9 cellular contexts compared by ENCODE assay signal in genomic region chr16:57013902-57014301, GRCh38. TPM values are rescaled to one million over a fixed set of nuclear protein-coding genes. Genes with fewer than 3 reads are reported as not detected.
A peak's percentile ranks its signal among the peaks of the same experiment; 100 is the strongest.
DNase-seq lines count a peak whose midpoint lies in the region; ATAC-seq and TF ChIP-seq lines count a peak whose summit lies in the region.
"Had no signal": no experiment of that assay in that cellular context is flagged by ENCODE, and none has a peak within 500 bp of the region (broad histone marks: within the 10 kb centered on the region; RNA-seq: fewer than 3 reads in every experiment).

No MANE protein-coding gene starts in this region.

- ATAC-seq in activated T-helper 17 cell treated with anti-CD3 and anti-CD28 coated beads, Interleukin-2, amount 50 U/mL, for 72 hours (replicated peaks): no peak
- no peak for ATAC-seq in lung (ENCODE audit: insufficient read depth, low FRiP score)

- intact Hi-C loops in CD14-positive monocyte (cut with micrococcal nuclease): no loop called here

- H3K27me3 Mint-ChIP-seq in CD14-positive monocyte (ENCODE audit: low read depth in 3 of 3): no peaks in the 10 kb centered on the region
- no peaks in the 10 kb centered on the region for H3K27me3 Mint-ChIP-seq in activated T-helper 17 cell treated with anti-CD3 and anti-CD28 coated beads, Interleukin-2, amount 50 U/mL, for 72 hours

- H3K4me1 ChIP-seq in lung (ENCODE audit: control insufficient read depth in 2 of 2, insufficient read depth in 2 of 2, low read length in 2 of 2): peaks cover 0 to 2% of the 10 kb centered on the region in 2 donors

- TF ChIP-seq CTCF in CD14-positive monocyte (IDR thresholded peaks at IDR 0.05): no peak
- TF ChIP-seq CTCF in GM12865 (IDR thresholded peaks at IDR 0.05; ENCODE audit: insufficient read depth, low read depth, low read length, missing control alignments): no peak
- no peak for TF ChIP-seq CTCF in lung (IDR thresholded peaks at IDR 0.05; ENCODE audit: control extremely low read depth, extremely low read depth)

- WGBS in lung, 2 donors: 58 to 79% methylated on average over 2 of the region's 2 CpGs

- H3K36me3 ChIP-seq in lung (ENCODE audit: control insufficient read depth in 2 of 2, insufficient read depth in 2 of 2, low read length in 2 of 2): peaks cover 0 to 6% of the 10 kb centered on the region in 2 donors

- peaks cover 32% of the 10 kb centered on the region for H3K4me1 Mint-ChIP-seq in CD14-positive monocyte
- H3K4me1 Mint-ChIP-seq in activated T-helper 17 cell treated with anti-CD3 and anti-CD28 coated beads, Interleukin-2, amount 50 U/mL, for 72 hours: peaks cover 61% of the 10 kb centered on the region

- peak overlapping the region; percentile 70 to 93 (median 87) for H3K27ac Mint-ChIP-seq in CD14-positive monocyte
- H3K27ac Mint-ChIP-seq in activated T-helper 17 cell treated with anti-CD3 and anti-CD28 coated beads, Interleukin-2, amount 50 U/mL, for 72 hours: peak overlapping the region; percentile 88

- no peaks in the 10 kb centered on the region for H3K27me3 ChIP-seq in lung (ENCODE audit: control insufficient read depth, insufficient read depth)
- H3K27me3 ChIP-seq: hepatocyte had no signal

- H3K4me3 ChIP-seq in GM12865 (ENCODE audit: low read depth, low read length) (peak overlapping the region; percentile 44), lung (no peak overlapping the region)
- H3K4me3 ChIP-seq: hepatocyte had no signal

- DNase-seq in CD14-positive monocyte (ENCODE audit: low spot score) (no peak), GM12865 (ENCODE audit: low read depth) (peak; percentile 24), lung (ENCODE audit: low spot score) (no peak), NCI-H524 (lab: John Stamatoyannopoulos, UW) (no peak), SKM-1 treated with dmso at 0.1 percent for 144 hours (lab: John Stamatoyannopoulos, UW; ENCODE audit: unreplicated experiment) (no peak), Kasumi-1 (lab: John Stamatoyannopoulos, UW) (no peak), nucleus accumbens (lab: John Stamatoyannopoulos, UW) (no peak)

- peaks cover 0 to 3% (median 0%) of the 10 kb centered on the region in 7 donors for H3K9me3 Mint-ChIP-seq in CD14-positive monocyte
- H3K9me3 Mint-ChIP-seq in activated T-helper 17 cell treated with anti-CD3 and anti-CD28 coated beads, Interleukin-2, amount 50 U/mL, for 72 hours: no peaks in the 10 kb centered on the region

- H3K4me3 Mint-ChIP-seq in CD14-positive monocyte: no peak overlapping the region
- H3K4me3 Mint-ChIP-seq in activated T-helper 17 cell treated with anti-CD3 and anti-CD28 coated beads, Interleukin-2, amount 50 U/mL, for 72 hours: peak overlapping the region; percentile 79

- H3K36me3 Mint-ChIP-seq in CD14-positive monocyte: peaks cover 39 to 44% of the 10 kb centered on the region in 2 donors
- H3K36me3 Mint-ChIP-seq in activated T-helper 17 cell treated with anti-CD3 and anti-CD28 coated beads, Interleukin-2, amount 50 U/mL, for 72 hours (ENCODE audit: low read depth): peaks cover 84% of the 10 kb centered on the region

- no peaks in the 10 kb centered on the region for H3K9me3 ChIP-seq in lung (ENCODE audit: control insufficient read depth in 2 of 2, insufficient read depth in 1 of 2, low read length in 1 of 2)

- H3K27ac ChIP-seq in lung (ENCODE audit: low read depth in 1 of 2, low read length in 1 of 2): peak overlapping the region; percentile 24 to 62
- H3K27ac ChIP-seq: hepatocyte had no signal

RNA-seq across cellular contexts. Expression of gene NLRC5, which starts 24.5 kb away (rescaled TPM):
- polyA plus RNA-seq in CD14-positive monocyte (10 to 100 TPM; 10.3 to 21.6 TPM), lung (10 to 100 TPM; 23.9 to 37.9 TPM)
- 100 to 1,000 TPM; 182 to 219 TPM for total RNA-seq in activated T-helper 17 cell treated with anti-CD3 and anti-CD28 coated beads, Interleukin-2, amount 50 U/mL, for 72 hours
- total RNA-seq in lung: 10 to 100 TPM; 24.3 to 46.4 TPM

RNA-seq across cellular contexts. Expression of gene CETP, which starts 52.2 kb away (rescaled TPM):
- polyA plus RNA-seq in CD14-positive monocyte (1 to 10 TPM; 1.3 to 2.1 TPM), lung (under 1 TPM; 0.72 to 0.94 TPM)
- total RNA-seq in activated T-helper 17 cell treated with anti-CD3 and anti-CD28 coated beads, Interleukin-2, amount 50 U/mL, for 72 hours: not detected
- total RNA-seq in lung: 1 to 10 TPM in 1 of 2 donors, under 1 TPM in 1; 0.71 to 8.4 TPM
- total RNA-seq: hepatocyte had no signal
- polyA plus RNA-seq: hepatocyte had no signal
